1 cellular context compared by ENCODE assay signal in genomic region chr3:139302801-139303113, GRCh38.
TF ChIP-seq lines count a peak whose summit lies in the region.

No MANE protein-coding gene starts in this region.

TF ChIP-seq in GM23338, 12 proteins besides CTCF, POLR2A, EP300 and RAD21 (continued from another document):
- TF ChIP-seq ZNF462 (CRISPR knock-in tag; IDR thresholded peaks at IDR 0.05) = no peak
- TF ChIP-seq EZH2phosphoT487 (IDR thresholded peaks at IDR 0.05; ENCODE audit: unreplicated experiment) = no peak
- TF ChIP-seq POLR2AphosphoS5 (IDR thresholded peaks at IDR 0.05; ENCODE audit: low read depth) = no peak
- TF ChIP-seq CREB1 (CRISPR knock-in tag; IDR thresholded peaks at IDR 0.05; ENCODE audit: low read depth) = no peak
- no peak for TF ChIP-seq ETS1 (IDR thresholded peaks at IDR 0.05)
- TF ChIP-seq ZNF331 (CRISPR knock-in tag; IDR thresholded peaks at IDR 0.05; ENCODE audit: low read depth) = no peak
- TF ChIP-seq STAT1 (IDR thresholded peaks at IDR 0.05; ENCODE audit: unreplicated experiment) = no peak
- TF ChIP-seq REST (IDR thresholded peaks at IDR 0.05; ENCODE audit: unreplicated experiment) = no peak
